13 cellular contexts compared by ENCODE assay signal in genomic region chr17:6848545-6849179, GRCh38. TPM values are rescaled to one million over a fixed set of nuclear protein-coding genes. Genes with fewer than 3 reads are reported as not detected.
DNase-seq lines count a peak whose midpoint lies in the region; ATAC-seq and TF ChIP-seq lines count a peak whose summit lies in the region.
"Not testable (repeated sequence)": the region's sequence is repeated elsewhere in the genome, so short reads cannot be mapped to it uniquely, and the experiment has no call there.
"Had no signal": no experiment of that assay in that cellular context is flagged by ENCODE, and none has a peak within 500 bp of the region (broad histone marks: within the 10 kb centered on the region; RNA-seq: fewer than 3 reads in every experiment).

No MANE protein-coding gene starts in this region.

- H3K9me2 ChIP-seq in MM.1S (replicated peaks; ENCODE audit: insufficient read depth, low read length); PC-3 (replicated peaks; ENCODE audit: low read length): not testable (repeated sequence)

- not testable (repeated sequence) for H3K27ac ChIP-seq in MM.1S (ENCODE audit: low read length); PC-3 (ENCODE audit: low read length); colonic mucosa; lung (ENCODE audit: low read depth in 1 of 2, low read length in 1 of 2)

- not testable (repeated sequence) for H3K4me1 ChIP-seq in MM.1S (ENCODE audit: low read length); PC-3 (ENCODE audit: insufficient read depth, low read length); colonic mucosa; lung (ENCODE audit: control insufficient read depth in 2 of 2, insufficient read depth in 2 of 2, low read length in 2 of 2)

- DNase-seq in DMS153 (lab: John Stamatoyannopoulos, UW) (peak; percentile 15), H4 (ENCODE audit: low spot score) (peak; percentile 13), MM.1S (peak; percentile 16), NCI-H69 (lab: John Stamatoyannopoulos, UW) (peak; percentile 3), PC-3 (peak; percentile 48), colonic mucosa (peak; percentile 18), lung (ENCODE audit: low spot score) (peak; percentile 32)

- intact Hi-C loops in PC-3 (cut with micrococcal nuclease); colonic mucosa (cut with DNase I): not testable (repeated sequence)

- not testable (repeated sequence) for H3K27me3 ChIP-seq in MM.1S (replicated peaks; ENCODE audit: insufficient read depth, low read length); PC-3 (ENCODE audit: low read length); colonic mucosa; lung (ENCODE audit: control insufficient read depth, insufficient read depth)

- POLR2A ChIA-PET in PC-3 (lab: Charles Lee; ENCODE audit: unreplicated experiment): not testable (repeated sequence)

- H3K36me3 ChIP-seq in MM.1S (replicated peaks; ENCODE audit: insufficient read depth, low read length); PC-3 (ENCODE audit: low read depth, low read length); colonic mucosa; lung (ENCODE audit: control insufficient read depth in 2 of 2, insufficient read depth in 2 of 2, low read length in 2 of 2): not testable (repeated sequence)

- CTCF ChIA-PET in PC-3 (lab: Charles Lee): not testable (repeated sequence)

- BruUV-seq in PC-3 (replicated peaks; lab: Mats Ljungman, UMichigan): not testable (repeated sequence)

- H3K9me3 ChIP-seq in MM.1S (replicated peaks; ENCODE audit: insufficient read depth, low read length); PC-3 (ENCODE audit: low read length); colonic mucosa; lung (ENCODE audit: control insufficient read depth in 2 of 2, insufficient read depth in 1 of 2, low read length in 1 of 2): not testable (repeated sequence)

- not testable (repeated sequence) for H3K4me2 ChIP-seq in MM.1S (ENCODE audit: low read depth, low read length); PC-3 (ENCODE audit: low read length)

- WGBS in lung, 2 donors: 54 to 74% methylated on average over 7 of the region's 7 CpGs

- H4K20me1 ChIP-seq in MM.1S (ENCODE audit: insufficient read depth, low read length); PC-3 (ENCODE audit: low read length): not testable (repeated sequence)

- H3K4me3 ChIP-seq in MM.1S (ENCODE audit: low read length); PC-3 (ENCODE audit: low read length); colonic mucosa; lung: not testable (repeated sequence)

- ATAC-seq in PC-3: peak; percentile 54
- ATAC-seq in lung (ENCODE audit: insufficient read depth, low FRiP score): not testable (repeated sequence)

- not testable (repeated sequence) for H2AFZ ChIP-seq in MM.1S (ENCODE audit: low read length); PC-3 (ENCODE audit: low read length)

- H3K9ac ChIP-seq in MM.1S (ENCODE audit: low read length); PC-3 (ENCODE audit: low read length); colonic mucosa (ENCODE audit: low read depth in 2 of 2, low read length in 2 of 2): not testable (repeated sequence)

- not testable (repeated sequence) for H3F3A ChIP-seq in MM.1S (ENCODE audit: insufficient read depth, low read length); PC-3 (ENCODE audit: low read length, unreplicated experiment)

- TF ChIP-seq CTCF in MM.1S (IDR thresholded peaks at IDR 0.05; ENCODE audit: low read length); PC-3 (conservative IDR thresholded peaks at IDR 0.05; ENCODE audit: low read depth, low read length); colonic mucosa (IDR thresholded peaks at IDR 0.05); lung (IDR thresholded peaks at IDR 0.05; ENCODE audit: control extremely low read depth, extremely low read depth): not testable (repeated sequence)

- H3K79me2 ChIP-seq in MM.1S (ENCODE audit: low read length); PC-3 (ENCODE audit: low read length): not testable (repeated sequence)

RNA-seq across cellular contexts. Expression of gene TEKT1, which starts 17.1 kb away (rescaled TPM):
- not detected in 2 replicates for total RNA-seq in H4 (2014; rRNA removed; shearing (Covaris generic))
- total RNA-seq in PC-3 (2014; rRNA removed): not detected in 2 replicates
- not detected for total RNA-seq in colonic mucosa
- 10 to 100 TPM; 18.5 to 24.8 TPM for total RNA-seq in lung
- 10 to 100 TPM in 1 of 2 donors, 1 to 10 TPM in 1; 9.3 to 11.3 TPM for polyA plus RNA-seq in lung
- total RNA-seq: CD4-positive, alpha-beta T cell; GM23338; H7; HFFc6 had no signal
- polyA plus RNA-seq: BJ, GM23338, IgD-negative memory B cell had no signal

Comparison
In these comparisons a context has a peak if more than half of its experiments do, and no peak if none do; other contexts are left out.
1. RNA of gene TEKT1, which starts 17.1 kb away (total RNA-seq): 18.5 to 24.8 TPM in lung; not detected in H4, not detected in PC-3 and not detected in colonic mucosa; every median in the first group is over 10 times any median in the second.
2. Peak in every context shown above with its lines, with median percentiles within 50 percentile points of each other: DNase-seq.